Comparison of ENCODE assay signal across 8 cellular contexts in genomic region chr9:34379334-34380033, GRCh38. TPM values are rescaled to one million over a fixed set of nuclear protein-coding genes. Genes with fewer than 3 reads are reported as not detected.
A peak's percentile ranks its signal among the peaks of the same experiment; 100 is the strongest.
DNase-seq lines count a peak whose midpoint lies in the region; ATAC-seq and TF ChIP-seq lines count a peak whose summit lies in the region.

No MANE protein-coding gene starts in this region.

- H3K27me3 ChIP-seq in adrenal gland (no peaks in the 10 kb centered on the region), transverse colon (no peaks in the 10 kb centered on the region)

- H3K27ac ChIP-seq in adrenal gland = peak overlapping the region in 3 of 5 donors; percentile 4 to 56 (median 55)
- peak overlapping the region; percentile 74 to 86 (median 78) for H3K27ac ChIP-seq in transverse colon

- ATAC-seq in GM19463 (IDR thresholded peaks at IDR 0.05; ENCODE audit: unreplicated experiment) (peak; percentile 19), left cardiac atrium (peak; percentile 45 to 60)

- intact Hi-C loops in adrenal gland (cut with DNase I) (loop anchor here (2.0 to 5.0 kb wide), 2 partner anchors 42 to 47 kb away; no protein-coding TSS in a partner anchor), left cardiac atrium (cut with DNase I) (loop anchor here (1.0 to 5.0 kb wide), 2 partner anchors 47 to 48 kb away; no protein-coding TSS in a partner anchor), posterior cingulate gyrus (cut with DNase I) (loop anchor here (1.0 kb wide), 1 partner anchor 47 kb away; no protein-coding TSS in a partner anchor), transverse colon (cut with DNase I; ENCODE audit: low total_unique reads) (loop anchor here (2.0 to 5.0 kb wide), 2 partner anchors 47 to 252 kb away; partner anchors contain the start of gene DCAF12)

- 4 to 8% (median 6%) methylated on average over 23 to 35 of the region's 35 CpGs for WGBS in adrenal gland, 4 donors
- 10% methylated on average over 35 of the region's 35 CpGs; no CpG with 5 or more reads in 1 of the 2 donors for WGBS in transverse colon (ENCODE audit: low coverage in 1 of 2), 2 donors

- in situ Hi-C loops in transverse colon (cut with MboI; ENCODE audit: low pct_ligation_motif_present in 1 of 4, low pct_unique_long_range_greater_than_20kb in 1 of 4, low sequenced_read_pairs in 3 of 4) = loop anchor here in 1 of 4 donors (10.0 kb wide), 1 partner anchor 45 kb away; no protein-coding TSS in a partner anchor

- H3K4me1 ChIP-seq in adrenal gland (replicated peaks in 1 of 2) = peaks cover 10 to 33% of the 10 kb centered on the region in 2 donors
- H3K4me1 ChIP-seq in transverse colon = peaks cover 17 to 37% (median 31%) of the 10 kb centered on the region in 4 donors

- DNase-seq in AG09319 (ENCODE audit: extremely low read depth, low read depth) (peak; percentile 54), NCI-H1092 (lab: John Stamatoyannopoulos, UW) (peak; percentile 73), SW480 (ENCODE audit: low spot score) (peak; percentile 83), adrenal gland (peak; percentile 86 to 96 (median 90)), left cardiac atrium (peak; percentile 86), posterior cingulate gyrus (peak; percentile 70 to 97 (median 86)), transverse colon (peak; percentile 94)

- H3K9me3 ChIP-seq in adrenal gland (replicated peaks in 1 of 3) = no peaks in the 10 kb centered on the region
- H3K9me3 ChIP-seq in transverse colon = no peaks in the 10 kb centered on the region

- no peak; the same call in none of the 2 replicates for TF ChIP-seq CTCF in AG09319 (IDR thresholded peaks at IDR 0.05; ENCODE audit: low read depth, low read length)
- TF ChIP-seq CTCF in adrenal gland (IDR thresholded peaks at IDR 0.05) = peak; percentile 95 to 99 (median 98)
- peak; percentile 96 to 99 (median 98) for TF ChIP-seq CTCF in transverse colon (IDR thresholded peaks at IDR 0.05)

- TF ChIP-seq EP300 in transverse colon (IDR thresholded peaks at IDR 0.05; ENCODE audit: low read depth) = no peak

- H3K36me3 ChIP-seq in adrenal gland (replicated peaks in 1 of 2) (no peaks in the 10 kb centered on the region), transverse colon (no peaks in the 10 kb centered on the region)

- TF ChIP-seq POLR2A in adrenal gland (IDR thresholded peaks at IDR 0.05) (no peak), transverse colon (IDR thresholded peaks at IDR 0.05) (peak; percentile 41)

- H3K4me3 ChIP-seq in adrenal gland (peak overlapping the region in 2 of 4 donors; percentile 8 to 32), transverse colon (peak overlapping the region; percentile 3 to 45 (median 28))

RNA-seq across cellular contexts. Expression of gene MYORG, which starts 2.8 kb away (rescaled TPM):
- total RNA-seq in adrenal gland = 10 to 100 TPM; 12.8 to 33.8 (median 14.9) TPM
- polyA plus RNA-seq in adrenal gland = 10 to 100 TPM in 1 of 3 donors, 1 to 10 TPM in 2; 1.1 to 11.4 (median 1.9) TPM
- 1 to 10 TPM; 5.5 to 6.0 TPM for total RNA-seq in left cardiac atrium
- total RNA-seq in transverse colon = 100 to 1,000 TPM in 1 of 4 donors, 10 to 100 TPM in 3; 42.0 to 113 (median 66.3) TPM

RNA-seq across cellular contexts. Expression of gene NUDT2, which starts 50.1 kb away (rescaled TPM):
- 10 to 100 TPM; 11.3 to 50.7 (median 29.5) TPM for total RNA-seq in adrenal gland
- 10 to 100 TPM; 29.9 to 55.0 (median 32.9) TPM for polyA plus RNA-seq in adrenal gland
- 10 to 100 TPM; 15.8 to 22.4 TPM for total RNA-seq in left cardiac atrium
- total RNA-seq in transverse colon = 10 to 100 TPM in 2 of 4 donors, 1 to 10 TPM in 2; 1.4 to 31.0 (median 9.7) TPM

RNA-seq across cellular contexts. Expression of gene KIF24, which starts 50.4 kb away (rescaled TPM):
- total RNA-seq in adrenal gland (1 to 10 TPM in 6 of 8 donors, under 1 TPM in 2; 0.72 to 1.7 (median 1.2) TPM), left cardiac atrium (under 1 TPM; 0.34 to 0.59 TPM), transverse colon (1 to 10 TPM in 2 of 4 donors, under 1 TPM in 2; 0.37 to 6.8 (median 1.1) TPM)
- 1 to 10 TPM in 1 of 3 donors, under 1 TPM in 2; 0.57 to 2.6 (median 0.80) TPM for polyA plus RNA-seq in adrenal gland
